In the genomic region with DNA sequence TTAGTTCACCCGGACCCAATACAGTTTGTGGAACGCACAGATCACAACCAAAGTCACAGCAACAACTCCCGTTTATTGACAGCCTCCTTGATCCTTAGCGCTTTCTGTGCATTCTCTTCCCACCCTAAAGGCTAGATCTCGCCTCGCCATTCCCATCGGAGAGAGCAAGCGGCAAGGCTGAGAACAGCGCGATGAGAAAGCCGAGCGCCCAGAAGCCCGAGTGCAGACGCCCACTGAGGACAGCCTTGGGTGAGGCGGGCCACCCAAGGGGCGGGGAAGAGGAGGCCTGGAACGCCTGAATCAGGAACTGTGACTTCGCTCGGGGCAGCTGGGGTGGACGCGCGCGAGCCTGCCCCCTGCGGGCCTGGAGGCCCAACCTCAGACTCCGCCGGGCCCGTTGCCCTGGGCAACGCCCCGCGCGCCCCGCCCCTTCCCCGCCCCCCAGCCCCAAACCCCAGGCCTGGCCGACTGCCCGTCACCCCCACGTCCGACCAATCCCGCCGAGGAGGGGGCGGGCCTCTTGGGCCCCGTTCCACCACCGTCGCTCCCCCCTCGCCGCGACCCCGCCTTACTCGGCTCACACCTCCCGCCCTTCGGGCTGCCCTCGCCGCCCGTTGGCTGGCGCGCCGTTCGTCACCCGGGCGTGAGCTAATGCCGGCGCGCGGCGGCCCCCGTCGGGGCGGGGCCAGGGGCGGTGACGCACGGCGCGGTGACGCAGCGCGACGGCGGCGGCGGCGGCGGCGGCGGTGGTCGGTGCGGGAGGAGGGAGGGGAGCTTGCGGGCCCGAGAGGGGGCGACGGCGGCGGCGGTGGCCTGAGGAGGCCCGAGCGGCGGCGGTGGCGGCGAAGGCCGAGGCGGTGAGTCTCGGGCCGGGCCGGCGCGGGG, we compare ENCODE assay signal across 8 cellular contexts. TPM values are rescaled to one million over a fixed set of nuclear protein-coding genes. Genes with fewer than 3 reads are reported as not detected.
DNase-seq lines count a peak whose midpoint lies in the region; ATAC-seq, FAIRE-seq and TF ChIP-seq lines count a peak whose summit lies in the region.

A gene with protein sequence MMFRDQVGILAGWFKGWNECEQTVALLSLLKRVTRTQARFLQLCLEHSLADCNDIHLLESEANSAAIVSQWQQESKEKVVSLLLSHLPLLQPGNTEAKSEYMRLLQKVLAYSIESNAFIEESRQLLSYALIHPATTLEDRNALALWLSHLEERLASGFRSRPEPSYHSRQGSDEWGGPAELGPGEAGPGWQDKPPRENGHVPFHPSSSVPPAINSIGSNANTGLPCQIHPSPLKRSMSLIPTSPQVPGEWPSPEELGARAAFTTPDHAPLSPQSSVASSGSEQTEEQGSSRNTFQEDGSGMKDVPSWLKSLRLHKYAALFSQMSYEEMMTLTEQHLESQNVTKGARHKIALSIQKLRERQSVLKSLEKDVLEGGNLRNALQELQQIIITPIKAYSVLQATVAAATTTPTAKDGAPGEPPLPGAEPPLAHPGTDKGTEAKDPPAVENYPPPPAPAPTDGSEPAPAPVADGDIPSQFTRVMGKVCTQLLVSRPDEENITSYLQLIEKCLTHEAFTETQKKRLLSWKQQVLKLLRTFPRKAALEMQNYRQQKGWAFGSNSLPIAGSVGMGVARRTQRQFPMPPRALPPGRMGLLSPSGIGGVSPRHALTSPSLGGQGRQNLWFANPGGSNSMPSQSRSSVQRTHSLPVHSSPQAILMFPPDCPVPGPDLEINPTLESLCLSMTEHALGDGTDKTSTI (plus strand): TSS at position 702 of the 885 bp plus-strand sequence. CDS start 14,473 bp downstream, outside the sequence.

- in situ Hi-C loops in HepG2 (cut with HindIII; ENCODE audit: extremely low pct_ligation_motif_present, low pct_unique_long_range_greater_than_20kb): no loop called here

- H3K4me1 ChIP-seq in HepG2 (ENCODE audit: insufficient read depth, low read length): peaks cover 69% of the 10 kb centered on the region

- CTCF ChIA-PET in HepG2 (lab: Yijun Ruan, JAX; ENCODE audit: low intra/inter-chr PET ratio, low total read pairs): interaction anchor here (0.8 kb wide), 1 partner anchor 70 kb away, joined by 4 read pairs; a partner anchor contains a TSS

- H4K20me1 ChIP-seq in HepG2 (ENCODE audit: insufficient read depth, low read length): no peaks in the 10 kb centered on the region; the same call in none of the 2 replicates

- H3K27ac Mint-ChIP-seq in dendritic cell treated with granulocyte-macrophage colony-stimulating factor and Interleukin-4, amounts not matched to agents 40 ng/mL and 50 ng/mL, for 4 days: peak within 1 kb of the TSS; percentile 94

- H3K36me3 ChIP-seq in HepG2 (replicated peaks in 1 of 2; ENCODE audit: control insufficient read depth in 1 of 2, insufficient read depth in 2 of 2, low read length in 2 of 2): peaks cover 0 to 16% of the 10 kb centered on the region in 2 experiments; a peak in 2 of 5 replicates

- peak within 1 kb of the TSS; percentile 89 for H2AFZ ChIP-seq in HepG2 (ENCODE audit: low read length)

- peak within 1 kb of the TSS; percentile 91 for H3K9ac ChIP-seq in HepG2 (ENCODE audit: insufficient read depth, low read depth, low read length)

- peak; percentile 66 for FAIRE-seq in HepG2 (lab: Jason Lieb, UNC)

- peak; percentile 90 to 96 for TF ChIP-seq POLR2A in HepG2 (IDR thresholded peaks at IDR 0.05; ENCODE audit: insufficient read depth in 1 of 2, low read depth in 2 of 2, low read length in 2 of 2)

- H3K27me3 Mint-ChIP-seq in dendritic cell treated with granulocyte-macrophage colony-stimulating factor and Interleukin-4, amounts not matched to agents 40 ng/mL and 50 ng/mL, for 4 days: no peaks in the 10 kb centered on the region

- H3K4me1 Mint-ChIP-seq in dendritic cell treated with granulocyte-macrophage colony-stimulating factor and Interleukin-4, amounts not matched to agents 40 ng/mL and 50 ng/mL, for 4 days (ENCODE audit: low read depth): peaks cover 71% of the 10 kb centered on the region

- ATAC-seq in GM19372 (IDR thresholded peaks at IDR 0.05; ENCODE audit: low read depth, unreplicated experiment) (peak; percentile 85), HG03558 (IDR thresholded peaks at IDR 0.05; ENCODE audit: extremely low read depth, unreplicated experiment) (peak; percentile 68), HepG2 (peak; percentile 94)

- H3K4me2 ChIP-seq in HepG2 (ENCODE audit: low read depth, low read length): peak within 1 kb of the TSS; percentile 86

- peak within 1 kb of the TSS; percentile 84 to 94 (median 88) for H3K4me3 ChIP-seq in HepG2 (replicated peaks in 1 of 3; ENCODE audit: insufficient read depth in 1 of 3, low read depth in 2 of 3, low read length in 3 of 3)

- no peaks in the 10 kb centered on the region for H3K9me3 Mint-ChIP-seq in dendritic cell treated with granulocyte-macrophage colony-stimulating factor and Interleukin-4, amounts not matched to agents 40 ng/mL and 50 ng/mL, for 4 days

- BruUV-seq in HepG2 (replicated peaks; lab: Mats Ljungman, UMichigan): no TSS peak

- peak; percentile 99 for DNase-seq in CD1c-positive myeloid dendritic cell (ENCODE audit: extremely low spot score)
- DNase-seq in NCI-H748 (lab: John Stamatoyannopoulos, UW; ENCODE audit: unreplicated experiment): peak; percentile 100
- peak; percentile 96 to 98 for DNase-seq in activated CD4-positive, alpha-beta T cell treated with anti-CD3 and anti-CD28 coated beads, Interleukin-2, amount 50 U/mL, for 24 hours (ENCODE audit: low read depth in 1 of 2, low spot score in 1 of 2)
- peak; percentile 92 for DNase-seq in HepG2 (ENCODE audit: low spot score)
- peak; percentile 99 for DNase-seq in stimulated activated CD4-positive, alpha-beta T cell treated with anti-CD3 and anti-CD28 coated beads, Interleukin-4, amount 100 ng/mL, for 1 hour

- TF ChIP-seq EP300 in HepG2 (IDR thresholded peaks at IDR 0.05; ENCODE audit: low read depth in 2 of 2, low read length in 2 of 2): 0 out of 4 replicates have a peak, but pooled peaks of 1 of the 2 experiments have one; percentile 20
- no peak; the same call in 1 of the 2 replicates for TF ChIP-seq EP300 in HepG2 (CRISPR knock-in tag; IDR thresholded peaks at IDR 0.05; ENCODE audit: borderline replicate concordance)

- H3K27me3 ChIP-seq in HepG2 (ENCODE audit: control insufficient read depth in 1 of 2, insufficient read depth in 2 of 2, low read length in 2 of 2): no peaks in the 10 kb centered on the region; a peak in 1 of 5 replicates

- H3K4me3 Mint-ChIP-seq in dendritic cell treated with granulocyte-macrophage colony-stimulating factor and Interleukin-4, amounts not matched to agents 40 ng/mL and 50 ng/mL, for 4 days: peak within 1 kb of the TSS; percentile 95

- peaks cover 43% of the 10 kb centered on the region for H3K36me3 Mint-ChIP-seq in dendritic cell treated with granulocyte-macrophage colony-stimulating factor and Interleukin-4, amounts not matched to agents 40 ng/mL and 50 ng/mL, for 4 days (ENCODE audit: low read depth)

- intact Hi-C loops in dendritic cell treated with granulocyte-macrophage colony-stimulating factor and Interleukin-4, amounts not matched to agents 40 ng/mL and 50 ng/mL, for 4 days (cut with micrococcal nuclease): loop anchor here (2.0 to 5.0 kb wide), 4 partner anchors 49 to 215 kb away; a partner anchor contains a TSS
- intact Hi-C loops in HepG2 (cut with micrococcal nuclease; ENCODE audit: unreplicated experiment): loop anchor here (5.0 kb wide), 1 partner anchor 70 kb away; a partner anchor contains a TSS

- no peaks in the 10 kb centered on the region for H3K9me3 ChIP-seq in HepG2 (ENCODE audit: low read length)

- peak; percentile 86 for TF ChIP-seq CTCF in HepG2 (CRISPR knock-in tag; IDR thresholded peaks at IDR 0.05)

- peak within 1 kb of the TSS; percentile 74 for H3K27ac ChIP-seq in HepG2 (ENCODE audit: extremely low read length, insufficient read depth, low read length)

- peak; percentile 49 for TF ChIP-seq RAD21 in HepG2 (CRISPR knock-in tag; IDR thresholded peaks at IDR 0.05)

- WGBS in HepG2 (ENCODE audit: low lambda C conversion rate): 3% methylated on average over 14 of the region's 105 CpGs

- POLR2A ChIA-PET in HepG2 (lab: Yijun Ruan, JAX): interaction anchor here (0.6 to 2.5 kb wide), 12 partner anchors 12 to 1293 kb away, joined by 3 to 14 read pairs (median 4); a partner anchor contains a TSS

- peaks cover 38% of the 10 kb centered on the region for H3K79me2 ChIP-seq in HepG2 (ENCODE audit: insufficient read depth, low read length)

TF ChIP-seq in HepG2, 621 proteins besides CTCF, POLR2A, EP300 and RAD21 (continues in another document):
- TF ChIP-seq FOXJ3 (CRISPR knock-in tag; IDR thresholded peaks at IDR 0.05; ENCODE audit: borderline replicate concordance) (no peak), ZNF788 (CRISPR knock-in tag; IDR thresholded peaks at IDR 0.05; ENCODE audit: borderline replicate concordance) (peak; percentile 78; the same call in 1 of the 2 replicates), NR1H2 (CRISPR knock-in tag; IDR thresholded peaks at IDR 0.05; ENCODE audit: borderline replicate concordance, low read depth) (no peak), ZSCAN9 (CRISPR knock-in tag; IDR thresholded peaks at IDR 0.05; ENCODE audit: borderline replicate concordance) (peak; percentile 80; the same call in 1 of the 2 replicates)

RNA-seq across cellular contexts. Expression of the gene that starts here (rescaled TPM):
- total RNA-seq in HepG2 (2016; rRNA removed; fragmentation: Illumina TruSeq; extraction: Trizol): 26.0 and 29.1 TPM in 2 replicates
- total RNA-seq in HepG2 (2016; cell fraction: cytosol; rRNA removed; fragmentation: Illumina TruSeq; extraction: Trizol; ENCODE audit: low read depth): 7.2 and 7.4 TPM in 2 replicates
- total RNA-seq in HepG2 (2016; cell fraction: insoluble cytoplasmic fraction; rRNA removed; fragmentation: Illumina TruSeq; extraction: Trizol): 25.8 and 26.5 TPM in 2 replicates
- total RNA-seq in HepG2 (2016; cell fraction: membrane; rRNA removed; fragmentation: Illumina TruSeq; extraction: Trizol): 26.3 and 30.4 TPM in 2 replicates
- total RNA-seq in HepG2 (2016; cell fraction: nucleus; rRNA removed; fragmentation: Illumina TruSeq; extraction: Trizol): 21.5 and 28.0 TPM in 2 replicates
- polyA plus RNA-seq in HepG2 (2011; rRNA removed): 31.8 and 37.7 TPM in 2 replicates
- polyA plus RNA-seq in HepG2 (2011; cell fraction: cytosol; rRNA removed): 15.3 and 21.3 TPM in 2 replicates
- 70.1 and 82.6 TPM in 2 replicates for polyA plus RNA-seq in HepG2 (2011; cell fraction: nucleus; rRNA removed)
- polyA plus RNA-seq in HepG2 (2012): 35.6 and 45.7 TPM in 2 replicates
- 7.6 and 8.0 TPM in 2 replicates for polyA plus RNA-seq in HepG2 (2016; cell fraction: cytosol; fragmentation: Illumina TruSeq; extraction: Trizol; ENCODE audit: low read depth)
- polyA plus RNA-seq in HepG2 (2016; cell fraction: insoluble cytoplasmic fraction; fragmentation: Illumina TruSeq; extraction: Trizol; ENCODE audit: low read depth): 33.5 and 49.3 TPM in 2 replicates
- polyA plus RNA-seq in HepG2 (2016; cell fraction: membrane; fragmentation: Illumina TruSeq; extraction: Trizol; ENCODE audit: low read depth): 31.4 and 33.2 TPM in 2 replicates
- 81.0 and 81.2 TPM in 2 replicates for polyA plus RNA-seq in HepG2 (2016; cell fraction: nucleus; fragmentation: Illumina TruSeq; extraction: Trizol; ENCODE audit: insufficient read depth, low read depth)
- polyA minus RNA-seq in HepG2 (2011; rRNA and poly(A)+ RNA removed; ENCODE audit: low replicate concordance): 63.3 and 83.3 TPM in 2 replicates
- polyA minus RNA-seq in HepG2 (2011; cell fraction: cytosol; rRNA and poly(A)+ RNA removed): 21.3 and 24.8 TPM in 2 replicates
- 25.0 and 25.6 TPM in 2 replicates for polyA minus RNA-seq in HepG2 (2011; cell fraction: nucleus; rRNA and poly(A)+ RNA removed)

Comparison
In these comparisons a context has a peak if more than half of its experiments do, and no peak if none do; other contexts are left out.
1. Peak in every context shown above with its lines: DNase-seq, ATAC-seq, H3K4me3 ChIP-seq and H3K27ac ChIP-seq.